ENCODE assay signal across 8 cellular contexts in genomic region chr12:90945070-90945649, GRCh38. TPM values are rescaled to one million over a fixed set of nuclear protein-coding genes. Genes with fewer than 3 reads are reported as not detected.
DNase-seq lines count a peak whose midpoint lies in the region; ATAC-seq and TF ChIP-seq lines count a peak whose summit lies in the region.

No MANE protein-coding gene starts in this region.

- no peak overlapping the region for H3K27ac Mint-ChIP-seq in stimulated activated memory B cell treated with anti-CD40 and anti-IgM and Interleukin-4, amounts not matched to agents 10 μg/mL and 1 μg/mL and 100 μg/mL, for 72 hours

- 54% methylated on average over 1 of the region's 1 CpG for WGBS in esophagus muscularis mucosa

- H3K4me1 ChIP-seq in Panc1 (ENCODE audit: control insufficient read depth, insufficient read depth, low read length) (no peaks in the 10 kb centered on the region), esophagus muscularis mucosa (peaks cover 0 to 4% (median 2%) of the 10 kb centered on the region in 4 donors)

- H3K27me3 ChIP-seq in Panc1 (ENCODE audit: control insufficient read depth, insufficient read depth, low read length) (no peaks in the 10 kb centered on the region), esophagus muscularis mucosa (no peaks in the 10 kb centered on the region)

- H3K9me3 ChIP-seq in Panc1 (ENCODE audit: control insufficient read depth, insufficient read depth, low read depth, low read length) (no peaks in the 10 kb centered on the region), esophagus muscularis mucosa (no peaks in the 10 kb centered on the region)

- no peaks in the 10 kb centered on the region for H3K27me3 Mint-ChIP-seq in stimulated activated memory B cell treated with anti-CD40 and anti-IgM and Interleukin-4, amounts not matched to agents 10 μg/mL and 1 μg/mL and 100 μg/mL, for 72 hours

- TF ChIP-seq EP300 in esophagus muscularis mucosa (IDR thresholded peaks at IDR 0.05): no peak

- DNase-seq in D341Med (ENCODE audit: low spot score) (peak; percentile 33), Panc1 (ENCODE audit: low read depth, low spot score) (no peak), esophagus muscularis mucosa (ENCODE audit: extremely low spot score) (no peak)
- DNase-seq in activated naive CD4-positive, alpha-beta T cell treated with Interleukin-2 at 50 U/mL for 16 hours: no peak
- DNase-seq in activated CD4-positive, alpha-beta T cell treated with anti-CD3 and anti-CD28 coated beads, Interleukin-2, amount 50 U/mL, for 1 hour: no peak

- BruUV-seq in Panc1 (replicated peaks; lab: Mats Ljungman, UMichigan): no TSS peak

- ATAC-seq in GM19397 (IDR thresholded peaks at IDR 0.05; ENCODE audit: unreplicated experiment) (peak; percentile 74), HG03469 (IDR thresholded peaks at IDR 0.05; ENCODE audit: unreplicated experiment) (peak; percentile 68), Panc1 (peak; percentile 81; the same call in 1 of the 2 replicates)
- ATAC-seq in stimulated activated memory B cell treated with anti-CD40 and anti-IgM and Interleukin-4, amounts not matched to agents 10 μg/mL and 1 μg/mL and 100 μg/mL, for 72 hours: peak; percentile 59

- in situ Hi-C loops in Panc1 (cut with HindIII; ENCODE audit: low pct_unique_long_range_greater_than_20kb, low sequenced_read_pairs): no loop called here

- no peaks in the 10 kb centered on the region for H3K36me3 Mint-ChIP-seq in stimulated activated memory B cell treated with anti-CD40 and anti-IgM and Interleukin-4, amounts not matched to agents 10 μg/mL and 1 μg/mL and 100 μg/mL, for 72 hours

- POLR2A ChIA-PET in Panc1 (lab: Charles Lee): no interaction called here

- H3K4me3 ChIP-seq in Panc1 (ENCODE audit: low read depth in 2 of 2, low read length in 2 of 2): no peak overlapping the region
- no peak overlapping the region for H3K4me3 ChIP-seq in esophagus muscularis mucosa

- H3K27ac ChIP-seq in Panc1 (ENCODE audit: low read length) (no peak overlapping the region), esophagus muscularis mucosa (replicated peaks in 1 of 4) (no peak overlapping the region)

- intact Hi-C loops in Panc1 (cut with micrococcal nuclease; ENCODE audit: unreplicated experiment): loop anchor here (10.0 kb wide), 1 partner anchor 1400 kb away; no protein-coding TSS in a partner anchor
- intact Hi-C loops in esophagus muscularis mucosa (cut with DNase I): no loop called here

- no peak overlapping the region for H3K4me3 Mint-ChIP-seq in stimulated activated memory B cell treated with anti-CD40 and anti-IgM and Interleukin-4, amounts not matched to agents 10 μg/mL and 1 μg/mL and 100 μg/mL, for 72 hours

- TF ChIP-seq CTCF in Panc1 (IDR thresholded peaks at IDR 0.05) (peak; percentile 44; the same call in 1 of the 2 replicates), esophagus muscularis mucosa (IDR thresholded peaks at IDR 0.05) (peak; percentile 23 to 47 (median 34))

- no peak for TF ChIP-seq POLR2A in esophagus muscularis mucosa (IDR thresholded peaks at IDR 0.05; ENCODE audit: low read depth)

- H3K36me3 ChIP-seq in Panc1 (ENCODE audit: control insufficient read depth, insufficient read depth, low read length) (no peaks in the 10 kb centered on the region), esophagus muscularis mucosa (no peaks in the 10 kb centered on the region)

- no peaks in the 10 kb centered on the region for H3K9me3 Mint-ChIP-seq in stimulated activated memory B cell treated with anti-CD40 and anti-IgM and Interleukin-4, amounts not matched to agents 10 μg/mL and 1 μg/mL and 100 μg/mL, for 72 hours

- CTCF ChIA-PET in Panc1 (lab: Charles Lee): interaction anchor here (0.8 to 1.0 kb wide), 2 partner anchors 14 to 381 kb away, joined by 3 to 6 read pairs; no protein-coding TSS in a partner anchor

- H3K4me1 Mint-ChIP-seq in stimulated activated memory B cell treated with anti-CD40 and anti-IgM and Interleukin-4, amounts not matched to agents 10 μg/mL and 1 μg/mL and 100 μg/mL, for 72 hours: no peaks in the 10 kb centered on the region

RNA-seq across cellular contexts. Expression of gene CCER1, which starts 9.8 kb away (rescaled TPM):
- total RNA-seq in Panc1 (2021; ENCODE audit: unreplicated experiment) (not detected), esophagus muscularis mucosa (not detected)
- not detected for polyA plus RNA-seq in Panc1 (2012; ENCODE audit: insufficient read length)

RNA-seq across cellular contexts. Expression of gene EPYC, which starts 59.6 kb away (rescaled TPM):
- not detected for total RNA-seq in Panc1 (2021; ENCODE audit: unreplicated experiment)
- not detected for polyA plus RNA-seq in Panc1 (2012; ENCODE audit: insufficient read length)
- total RNA-seq in esophagus muscularis mucosa: not detected
